In the genomic region with DNA sequence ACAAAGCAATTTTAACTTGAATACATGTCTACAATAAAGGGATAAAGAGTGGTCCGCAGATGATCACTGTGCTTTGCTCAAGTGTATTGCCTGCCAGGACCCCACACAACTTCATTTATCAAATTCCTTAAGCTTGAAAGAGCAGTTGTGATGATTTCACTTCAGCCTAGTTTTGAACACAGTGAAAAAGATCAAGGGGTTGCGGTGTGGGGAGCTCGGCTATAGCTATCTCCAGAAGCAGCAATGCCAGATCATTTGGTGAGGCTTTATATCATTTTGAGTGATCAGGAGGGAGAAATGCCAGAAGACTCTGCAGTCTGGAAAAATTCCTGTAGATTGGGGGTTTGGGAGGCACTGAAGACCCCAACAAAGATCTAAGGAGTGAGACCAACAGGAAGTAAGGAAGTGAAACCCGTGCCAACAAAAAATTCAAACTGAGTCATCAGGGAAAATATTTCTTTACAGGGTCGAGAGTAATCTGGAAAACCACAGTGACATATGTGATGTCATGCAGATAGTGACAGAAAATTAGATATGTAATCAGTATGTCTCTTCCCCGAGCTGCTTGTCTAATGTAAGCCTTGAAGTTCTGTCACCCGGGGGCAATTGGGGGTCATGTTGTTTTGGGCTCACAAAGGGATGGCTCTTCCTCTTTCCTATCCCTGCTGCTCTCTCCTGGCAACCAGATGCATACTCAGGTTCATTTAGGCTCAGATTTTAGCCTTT, we compare ENCODE assay signal across 19 cellular contexts.
DNase-seq lines count a peak whose midpoint lies in the region; ATAC-seq and TF ChIP-seq lines count a peak whose summit lies in the region.
"Had no signal": no experiment of that assay in that cellular context is flagged by ENCODE, and none has a peak within 500 bp of the region (broad histone marks: within the 10 kb centered on the region; RNA-seq: fewer than 3 reads in every experiment).

No MANE protein-coding gene starts in this region.

- peak overlapping the region; percentile 27 for H3K27ac ChIP-seq in brain microvascular endothelial cell
- peak overlapping the region; percentile 75 for H3K27ac ChIP-seq in mesodermal cell (ENCODE audit: low read depth, low read length, severe bottlenecking)
- H3K27ac ChIP-seq: dorsolateral prefrontal cortex, right atrium auricular region, tibial nerve had no signal

- H3K27ac Mint-ChIP-seq in glutamatergic neuron (ENCODE audit: unreplicated experiment) = no peak overlapping the region
- H3K27ac Mint-ChIP-seq: activated CD4-positive, alpha-beta T cell treated with anti-CD3 and anti-CD28 coated beads for 36 hours had no signal

- in situ Hi-C loops in brain microvascular endothelial cell (cut with HindIII; ENCODE audit: low pct_ligation_motif_present, low sequenced_read_pairs) = no loop called here

- 60 to 76% methylated on average over 3 to 6 of the region's 7 CpGs for WGBS in mesodermal cell (ENCODE audit: insufficient coverage in 2 of 2), 2 experiments

- no peaks in the 10 kb centered on the region for H3K27me3 ChIP-seq in brain microvascular endothelial cell (replicated peaks)
- H3K27me3 ChIP-seq: right atrium auricular region, tibial nerve had no signal

- peak; percentile 2 for TF ChIP-seq CTCF in brain microvascular endothelial cell (IDR thresholded peaks at IDR 0.05; ENCODE audit: low read depth, low read length, missing control alignments)
- no peak for TF ChIP-seq CTCF in omental fat pad (IDR thresholded peaks at IDR 0.05)
- no peak for TF ChIP-seq CTCF in glutamatergic neuron (IDR thresholded peaks at IDR 0.05; ENCODE audit: partially characterized antibody, unreplicated experiment)

- H3K9me3 Mint-ChIP-seq in glutamatergic neuron (ENCODE audit: unreplicated experiment) = peaks cover 4% of the 10 kb centered on the region
- H3K9me3 Mint-ChIP-seq: activated T-cell treated with anti-CD3 and anti-CD28 coated beads, Interleukin-2, amount 50 U/mL, for 4 hours had no signal

- DNase-seq in Daoy (ENCODE audit: low read depth) (peak; percentile 67), MV-4-11 (lab: John Stamatoyannopoulos, UW) (peak; percentile 50), brain microvascular endothelial cell (peak; percentile 73), omental fat pad (ENCODE audit: low spot score) (no peak), glutamatergic neuron (no peak), NCI-H748 treated with DMSO at 0.1 percent for 48 hours (lab: John Stamatoyannopoulos, UW) (no peak)
- DNase-seq: activated CD4-positive, alpha-beta T cell treated with anti-CD3 and anti-CD28 coated beads for 36 hours; activated T-cell treated with anti-CD3 and anti-CD28 coated beads, Interleukin-2, amount 50 U/mL, for 4 hours; AML-193; amniotic stem cell; NCI-H1092 treated with DMSO at 0.1 percent for 48 hours; NCI-H2227 treated with DMSO at 0.1 percent for 48 hours; stimulated activated CD4-positive, alpha-beta T cell treated with anti-CD3 and anti-CD28 coated beads, Interleukin-4, amount 100 ng/mL, for 1 hour had no signal

- no peaks in the 10 kb centered on the region for H3K36me3 ChIP-seq in brain microvascular endothelial cell (replicated peaks)
- no peaks in the 10 kb centered on the region for H3K36me3 ChIP-seq in mesodermal cell (ENCODE audit: control insufficient read depth, insufficient read depth, low read length)
- H3K36me3 ChIP-seq: HAP-1, right atrium auricular region, tibial nerve had no signal

- no peaks in the 10 kb centered on the region for H3K9me3 ChIP-seq in mesodermal cell (ENCODE audit: control insufficient read depth, low read length)
- H3K9me3 ChIP-seq: HAP-1, right atrium auricular region, tibial nerve had no signal

- peaks cover 2% of the 10 kb centered on the region for H3K27me3 Mint-ChIP-seq in glutamatergic neuron (ENCODE audit: unreplicated experiment)

- ATAC-seq in omental fat pad (ENCODE audit: low FRiP score) = no peak
- ATAC-seq in HG02884 (IDR thresholded peaks at IDR 0.05; ENCODE audit: unreplicated experiment) = no peak
- ATAC-seq: activated CD4-positive, alpha-beta T cell treated with anti-CD3 and anti-CD28 coated beads for 36 hours; activated T-cell treated with anti-CD3 and anti-CD28 coated beads, Interleukin-2, amount 50 U/mL, for 4 hours had no signal

- no peaks in the 10 kb centered on the region for H3K36me3 Mint-ChIP-seq in glutamatergic neuron (ENCODE audit: unreplicated experiment)

- H3K4me1 ChIP-seq in mesodermal cell (ENCODE audit: control insufficient read depth, insufficient read depth, low read length, poor library complexity, severe bottlenecking) = peaks cover 34% of the 10 kb centered on the region
- H3K4me1 ChIP-seq: HAP-1 had no signal

- no peak overlapping the region for H3K4me3 ChIP-seq in brain microvascular endothelial cell (ENCODE audit: low read depth, low read length)
- no peak overlapping the region for H3K4me3 ChIP-seq in mesodermal cell (ENCODE audit: extremely low read depth, insufficient read depth, low read length, poor library complexity, severe bottlenecking)
- H3K4me3 ChIP-seq: dorsolateral prefrontal cortex, HAP-1, right atrium auricular region, tibial nerve had no signal

- H3K4me1 Mint-ChIP-seq in glutamatergic neuron (ENCODE audit: low read depth, unreplicated experiment) = peaks cover 13% of the 10 kb centered on the region
- H3K4me1 Mint-ChIP-seq: activated CD4-positive, alpha-beta T cell treated with anti-CD3 and anti-CD28 coated beads for 36 hours had no signal

- H3K4me3 Mint-ChIP-seq in glutamatergic neuron (ENCODE audit: unreplicated experiment) = no peak overlapping the region
- H3K4me3 Mint-ChIP-seq: activated CD4-positive, alpha-beta T cell treated with anti-CD3 and anti-CD28 coated beads for 36 hours; activated T-cell treated with anti-CD3 and anti-CD28 coated beads, Interleukin-2, amount 50 U/mL, for 4 hours had no signal

Comparison
In these comparisons a context has a peak if more than half of its experiments do, and no peak if none do; other contexts are left out.
1. DNase-seq: peak in Daoy (single experiment), MV-4-11 (single experiment) and brain microvascular endothelial cell (single experiment); none in omental fat pad (single experiment), glutamatergic neuron (single experiment) and NCI-H748 treated with DMSO at 0.1 percent for 48 hours (single experiment).